In genomic region chr6:17428595-17429120, GRCh38 we compare ENCODE assay signal across 3 cellular contexts. TPM values are rescaled to one million over a fixed set of nuclear protein-coding genes. Genes with fewer than 3 reads are reported as not detected.
"Had no signal": no experiment of that assay in that cellular context is flagged by ENCODE, and none has a peak within 500 bp of the region (broad histone marks: within the 10 kb centered on the region; RNA-seq: fewer than 3 reads in every experiment).

No MANE protein-coding gene starts in this region.

RNA-seq across cellular contexts. Expression of gene CAP2, which starts 35.3 kb away (rescaled TPM):
- total RNA-seq: activated CD8-positive, alpha-beta T cell treated with anti-CD3 and anti-CD28 coated beads, Interleukin-2, amount 10 ng/mL, durations not matched to agents 7 days and 5 days; activated T-helper 1 cell treated with anti-CD3 and anti-CD28 coated beads, Interleukin-12 subunit alpha, Interleukin-12 subunit beta, Interleukin-2, Interleukin-4 antibody, amounts not matched to agents 30 ng/mL and 10 ng/mL and 1 ng/mL, durations not matched to agents 14 hours and 24 hours and 36 hours had no signal
- polyA plus RNA-seq: immature natural killer cell had no signal
